In genomic region chr19:47023448-47023794, GRCh38 we compare ENCODE assay signal across 1 cellular context.
TF ChIP-seq lines count a peak whose summit lies in the region.

No MANE protein-coding gene starts in this region.

TF ChIP-seq in K562, 482 proteins besides CTCF, POLR2A, EP300 and RAD21:
- TF ChIP-seq PKNOX1 (IDR thresholded peaks at IDR 0.05): peak; percentile 71
- no peak for TF ChIP-seq RBM17 (IDR thresholded peaks at IDR 0.05; ENCODE audit: borderline replicate concordance, low read depth, low read length)
- TF ChIP-seq PTTG1 (tag; IDR thresholded peaks at IDR 0.05; ENCODE audit: low read depth): no peak
- TF ChIP-seq HLTF (IDR thresholded peaks at IDR 0.05): no peak
- no peak for TF ChIP-seq FOXJ2 (tag; IDR thresholded peaks at IDR 0.05)
- no peak for TF ChIP-seq XRCC4 (IDR thresholded peaks at IDR 0.05; ENCODE audit: extremely low read depth, insufficient read depth, insufficient read length)
- no peak for TF ChIP-seq BRF1 (IDR thresholded peaks at IDR 0.05; ENCODE audit: borderline replicate concordance, extremely low read depth, insufficient read length)
